ENCODE assay signal across 1 cellular context in genomic region chr9:36969216-36969771, GRCh38.
TF ChIP-seq lines count a peak whose summit lies in the region.

No MANE protein-coding gene starts in this region.

TF ChIP-seq in HepG2, 621 proteins besides CTCF, POLR2A, EP300 and RAD21 (continued from another document and continues in another):
- 0 out of 2 replicates have a peak, but pooled peaks have one; percentile 43 for TF ChIP-seq ZNF224 (CRISPR knock-in tag; IDR thresholded peaks at IDR 0.05)
- TF ChIP-seq ZNF619 (CRISPR knock-in tag; IDR thresholded peaks at IDR 0.05), result no peak
- TF ChIP-seq ZNF703 (CRISPR knock-in tag; IDR thresholded peaks at IDR 0.05; ENCODE audit: borderline replicate concordance), result no peak
- TF ChIP-seq KLF11 (CRISPR knock-in tag; IDR thresholded peaks at IDR 0.05), result no peak
- TF ChIP-seq ZNF687 (CRISPR knock-in tag; IDR thresholded peaks at IDR 0.05), result peak; percentile 45
- TF ChIP-seq ZNF276 (CRISPR knock-in tag; IDR thresholded peaks at IDR 0.05; ENCODE audit: low read depth), result no peak
- TF ChIP-seq HNF4A (CRISPR knock-in tag; IDR thresholded peaks at IDR 0.05), result peak; percentile 97
- no peak for TF ChIP-seq AGO1 (IDR thresholded peaks at IDR 0.05; ENCODE audit: low read depth, low read length, poor library complexity, severe bottlenecking)
- TF ChIP-seq HNRNPLL (IDR thresholded peaks at IDR 0.05; ENCODE audit: low read depth, low read length, poor library complexity, severe bottlenecking), result no peak
- no peak for TF ChIP-seq YY1 (IDR thresholded peaks at IDR 0.05; ENCODE audit: insufficient read depth, insufficient replicate concordance, low read depth, low read length)
- TF ChIP-seq KDM4B (CRISPR knock-in tag; IDR thresholded peaks at IDR 0.05), result no peak
- TF ChIP-seq ZNF451 (CRISPR knock-in tag; IDR thresholded peaks at IDR 0.05), result no peak
- TF ChIP-seq FOXK2 (IDR thresholded peaks at IDR 0.05), result no peak
- peak in 1 of 2 experiments; percentile 68; a peak in 1 of 4 replicates for TF ChIP-seq NR2F1 (CRISPR knock-in tag; IDR thresholded peaks at IDR 0.05)
- TF ChIP-seq SALL1 (CRISPR knock-in tag; IDR thresholded peaks at IDR 0.05), result peak; percentile 44; the same call in 1 of the 2 replicates
- TF ChIP-seq THYN1 (CRISPR knock-in tag; IDR thresholded peaks at IDR 0.05; ENCODE audit: borderline replicate concordance, low read depth), result no peak
- peak; percentile 83 for TF ChIP-seq PAXIP1 (CRISPR knock-in tag; conservative IDR thresholded peaks at IDR 0.05)
- TF ChIP-seq KLF6 (CRISPR knock-in tag; IDR thresholded peaks at IDR 0.05), result no peak
- no peak for TF ChIP-seq ZBTB49 (CRISPR knock-in tag; IDR thresholded peaks at IDR 0.05; ENCODE audit: borderline replicate concordance)
- TF ChIP-seq ARID5B (CRISPR knock-in tag; IDR thresholded peaks at IDR 0.05), result no peak
- no peak for TF ChIP-seq GATA4 (IDR thresholded peaks at IDR 0.05; ENCODE audit: borderline replicate concordance, low read depth)
- no peak for TF ChIP-seq U2AF2 (IDR thresholded peaks at IDR 0.05; ENCODE audit: low read depth, low read length)
- TF ChIP-seq PLRG1 (conservative IDR thresholded peaks at IDR 0.05), result no peak
- peak; percentile 87; the same call in 1 of the 2 replicates for TF ChIP-seq ESRRA (CRISPR knock-in tag; IDR thresholded peaks at IDR 0.05; ENCODE audit: low read depth)
- no peak for TF ChIP-seq ZSCAN29 (CRISPR knock-in tag; conservative IDR thresholded peaks at IDR 0.05)
- no peak for TF ChIP-seq SRY (CRISPR knock-in tag; IDR thresholded peaks at IDR 0.05)
- TF ChIP-seq NR2F2 (IDR thresholded peaks at IDR 0.05; ENCODE audit: borderline replicate concordance, low read depth), result 0 out of 2 replicates have a peak, but pooled peaks have one; percentile 27
- TF ChIP-seq ZNF576 (CRISPR knock-in tag; IDR thresholded peaks at IDR 0.05), result no peak
- TF ChIP-seq ZNF530 (CRISPR knock-in tag; IDR thresholded peaks at IDR 0.05; ENCODE audit: low read depth), result no peak
- no peak for TF ChIP-seq PRMT3 (CRISPR knock-in tag; IDR thresholded peaks at IDR 0.05; ENCODE audit: borderline replicate concordance, low read depth)
- TF ChIP-seq KAT7 (CRISPR knock-in tag; IDR thresholded peaks at IDR 0.05; ENCODE audit: borderline replicate concordance), result no peak
- TF ChIP-seq ZMYM2 (CRISPR knock-in tag; IDR thresholded peaks at IDR 0.05), result no peak; the same call in 1 of the 2 replicates
- no peak for TF ChIP-seq HOXA3 (CRISPR knock-in tag; IDR thresholded peaks at IDR 0.05)
- no peak for TF ChIP-seq REXO4 (CRISPR knock-in tag; IDR thresholded peaks at IDR 0.05; ENCODE audit: borderline replicate concordance)
- no peak for TF ChIP-seq ATF7 (IDR thresholded peaks at IDR 0.05)
- no peak for TF ChIP-seq ATF7 (CRISPR knock-in tag; IDR thresholded peaks at IDR 0.05)
- TF ChIP-seq ZNF235 (CRISPR knock-in tag; IDR thresholded peaks at IDR 0.05; ENCODE audit: borderline replicate concordance), result no peak
- no peak for TF ChIP-seq E2F5 (CRISPR knock-in tag; conservative IDR thresholded peaks at IDR 0.05)
- peak; percentile 92 for TF ChIP-seq PATZ1 (CRISPR knock-in tag; IDR thresholded peaks at IDR 0.05)
- TF ChIP-seq HOXA7 (CRISPR knock-in tag; IDR thresholded peaks at IDR 0.05), result no peak
- peak; percentile 77 for TF ChIP-seq ZMYM4 (CRISPR knock-in tag; IDR thresholded peaks at IDR 0.05)
- no peak for TF ChIP-seq ZNF589 (CRISPR knock-in tag; conservative IDR thresholded peaks at IDR 0.05)
- TF ChIP-seq DR1 (CRISPR knock-in tag; IDR thresholded peaks at IDR 0.05), result no peak
